Comparison of ENCODE assay signal across 1 cellular context in the genomic region with DNA sequence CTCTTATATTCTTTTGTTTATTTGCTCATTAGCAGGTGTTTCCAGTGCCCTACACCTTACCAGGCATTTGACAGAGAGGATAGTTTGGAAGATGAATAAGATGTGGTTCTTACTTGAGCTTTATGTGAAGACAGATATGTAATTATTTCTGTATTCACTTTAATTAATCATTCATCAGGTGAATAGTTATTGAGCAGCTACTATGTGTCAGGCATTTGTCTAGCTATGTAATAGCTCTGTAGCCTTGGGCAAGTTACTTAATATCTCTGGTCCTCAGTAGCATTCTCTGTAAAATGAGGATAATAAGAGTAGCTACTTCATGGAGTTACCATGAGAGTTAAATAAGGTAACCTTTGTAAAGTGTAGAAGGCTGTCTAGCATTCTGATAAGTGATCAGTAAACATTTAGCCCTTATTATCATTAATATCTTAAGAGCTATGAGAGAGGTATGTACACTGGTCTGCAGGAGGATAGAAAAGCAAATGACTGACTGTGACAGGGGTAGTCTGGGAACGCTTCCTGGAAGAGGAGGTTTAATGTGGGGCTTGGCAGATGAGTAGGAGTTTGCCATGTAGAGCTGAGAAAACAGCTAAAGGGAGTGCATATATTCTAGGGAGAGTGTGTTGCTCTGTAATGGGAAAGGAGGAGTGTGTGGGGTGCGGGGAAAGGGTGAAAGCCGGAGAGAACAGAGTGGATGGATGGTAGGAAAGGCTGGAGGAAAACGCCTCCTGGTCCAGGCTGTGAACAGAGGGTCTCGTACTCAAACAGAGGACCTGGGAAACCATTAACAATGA.
TF ChIP-seq lines count a peak whose summit lies in the region.

No MANE protein-coding gene starts in this region.

TF ChIP-seq in GM23338, 12 proteins besides CTCF, POLR2A, EP300 and RAD21 (continued from another document):
- TF ChIP-seq, protein P1, sequence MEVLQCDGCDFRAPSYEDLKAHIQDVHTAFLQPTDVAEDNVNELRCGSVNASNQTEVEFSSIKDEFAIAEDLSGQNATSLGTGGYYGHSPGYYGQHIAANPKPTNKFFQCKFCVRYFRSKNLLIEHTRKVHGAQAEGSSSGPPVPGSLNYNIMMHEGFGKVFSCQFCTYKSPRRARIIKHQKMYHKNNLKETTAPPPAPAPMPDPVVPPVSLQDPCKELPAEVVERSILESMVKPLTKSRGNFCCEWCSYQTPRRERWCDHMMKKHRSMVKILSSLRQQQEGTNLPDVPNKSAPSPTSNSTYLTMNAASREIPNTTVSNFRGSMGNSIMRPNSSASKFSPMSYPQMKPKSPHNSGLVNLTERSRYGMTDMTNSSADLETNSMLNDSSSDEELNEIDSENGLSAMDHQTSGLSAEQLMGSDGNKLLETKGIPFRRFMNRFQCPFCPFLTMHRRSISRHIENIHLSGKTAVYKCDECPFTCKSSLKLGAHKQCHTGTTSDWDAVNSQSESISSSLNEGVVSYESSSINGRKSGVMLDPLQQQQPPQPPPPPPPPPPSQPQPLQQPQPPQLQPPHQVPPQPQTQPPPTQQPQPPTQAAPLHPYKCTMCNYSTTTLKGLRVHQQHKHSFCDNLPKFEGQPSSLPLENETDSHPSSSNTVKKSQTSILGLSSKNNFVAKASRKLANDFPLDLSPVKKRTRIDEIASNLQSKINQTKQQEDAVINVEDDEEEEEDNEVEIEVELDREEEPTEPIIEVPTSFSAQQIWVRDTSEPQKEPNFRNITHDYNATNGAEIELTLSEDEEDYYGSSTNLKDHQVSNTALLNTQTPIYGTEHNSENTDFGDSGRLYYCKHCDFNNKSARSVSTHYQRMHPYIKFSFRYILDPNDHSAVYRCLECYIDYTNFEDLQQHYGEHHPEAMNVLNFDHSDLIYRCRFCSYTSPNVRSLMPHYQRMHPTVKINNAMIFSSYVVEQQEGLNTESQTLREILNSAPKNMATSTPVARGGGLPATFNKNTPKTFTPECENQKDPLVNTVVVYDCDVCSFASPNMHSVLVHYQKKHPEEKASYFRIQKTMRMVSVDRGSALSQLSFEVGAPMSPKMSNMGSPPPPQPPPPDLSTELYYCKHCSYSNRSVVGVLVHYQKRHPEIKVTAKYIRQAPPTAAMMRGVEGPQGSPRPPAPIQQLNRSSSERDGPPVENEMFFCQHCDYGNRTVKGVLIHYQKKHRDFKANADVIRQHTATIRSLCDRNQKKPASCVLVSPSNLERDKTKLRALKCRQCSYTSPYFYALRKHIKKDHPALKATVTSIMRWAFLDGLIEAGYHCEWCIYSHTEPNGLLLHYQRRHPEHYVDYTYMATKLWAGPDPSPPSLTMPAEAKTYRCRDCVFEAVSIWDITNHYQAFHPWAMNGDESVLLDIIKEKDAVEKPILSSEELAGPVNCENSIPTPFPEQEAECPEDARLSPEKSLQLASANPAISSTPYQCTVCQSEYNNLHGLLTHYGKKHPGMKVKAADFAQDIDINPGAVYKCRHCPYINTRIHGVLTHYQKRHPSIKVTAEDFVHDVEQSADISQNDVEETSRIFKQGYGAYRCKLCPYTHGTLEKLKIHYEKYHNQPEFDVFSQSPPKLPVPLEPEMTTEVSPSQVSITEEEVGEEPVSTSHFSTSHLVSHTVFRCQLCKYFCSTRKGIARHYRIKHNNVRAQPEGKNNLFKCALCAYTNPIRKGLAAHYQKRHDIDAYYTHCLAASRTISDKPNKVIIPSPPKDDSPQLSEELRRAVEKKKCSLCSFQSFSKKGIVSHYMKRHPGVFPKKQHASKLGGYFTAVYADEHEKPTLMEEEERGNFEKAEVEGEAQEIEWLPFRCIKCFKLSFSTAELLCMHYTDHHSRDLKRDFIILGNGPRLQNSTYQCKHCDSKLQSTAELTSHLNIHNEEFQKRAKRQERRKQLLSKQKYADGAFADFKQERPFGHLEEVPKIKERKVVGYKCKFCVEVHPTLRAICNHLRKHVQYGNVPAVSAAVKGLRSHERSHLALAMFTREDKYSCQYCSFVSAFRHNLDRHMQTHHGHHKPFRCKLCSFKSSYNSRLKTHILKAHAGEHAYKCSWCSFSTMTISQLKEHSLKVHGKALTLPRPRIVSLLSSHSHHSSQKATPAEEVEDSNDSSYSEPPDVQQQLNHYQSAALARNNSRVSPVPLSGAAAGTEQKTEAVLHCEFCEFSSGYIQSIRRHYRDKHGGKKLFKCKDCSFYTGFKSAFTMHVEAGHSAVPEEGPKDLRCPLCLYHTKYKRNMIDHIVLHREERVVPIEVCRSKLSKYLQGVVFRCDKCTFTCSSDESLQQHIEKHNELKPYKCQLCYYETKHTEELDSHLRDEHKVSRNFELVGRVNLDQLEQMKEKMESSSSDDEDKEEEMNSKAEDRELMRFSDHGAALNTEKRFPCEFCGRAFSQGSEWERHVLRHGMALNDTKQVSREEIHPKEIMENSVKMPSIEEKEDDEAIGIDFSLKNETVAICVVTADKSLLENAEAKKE (CRISPR knock-in tag; IDR thresholded peaks at IDR 0.05), result no peak
- TF ChIP-seq NANOG (IDR thresholded peaks at IDR 0.05; ENCODE audit: borderline replicate concordance), result no peak
- TF ChIP-seq POLR2AphosphoS5 (IDR thresholded peaks at IDR 0.05; ENCODE audit: low read depth), result no peak
- TF ChIP-seq STAT1 (IDR thresholded peaks at IDR 0.05; ENCODE audit: unreplicated experiment), result no peak
- TF ChIP-seq ZNF114 (CRISPR knock-in tag; IDR thresholded peaks at IDR 0.05), result no peak
- TF ChIP-seq EZH2phosphoT487 (IDR thresholded peaks at IDR 0.05; ENCODE audit: unreplicated experiment), result no peak
- no peak for TF ChIP-seq EZH2 (IDR thresholded peaks at IDR 0.05; ENCODE audit: low read depth, unreplicated experiment)
- TF ChIP-seq CREB1 (CRISPR knock-in tag; IDR thresholded peaks at IDR 0.05; ENCODE audit: low read depth), result no peak
- TF ChIP-seq, protein P2, sequence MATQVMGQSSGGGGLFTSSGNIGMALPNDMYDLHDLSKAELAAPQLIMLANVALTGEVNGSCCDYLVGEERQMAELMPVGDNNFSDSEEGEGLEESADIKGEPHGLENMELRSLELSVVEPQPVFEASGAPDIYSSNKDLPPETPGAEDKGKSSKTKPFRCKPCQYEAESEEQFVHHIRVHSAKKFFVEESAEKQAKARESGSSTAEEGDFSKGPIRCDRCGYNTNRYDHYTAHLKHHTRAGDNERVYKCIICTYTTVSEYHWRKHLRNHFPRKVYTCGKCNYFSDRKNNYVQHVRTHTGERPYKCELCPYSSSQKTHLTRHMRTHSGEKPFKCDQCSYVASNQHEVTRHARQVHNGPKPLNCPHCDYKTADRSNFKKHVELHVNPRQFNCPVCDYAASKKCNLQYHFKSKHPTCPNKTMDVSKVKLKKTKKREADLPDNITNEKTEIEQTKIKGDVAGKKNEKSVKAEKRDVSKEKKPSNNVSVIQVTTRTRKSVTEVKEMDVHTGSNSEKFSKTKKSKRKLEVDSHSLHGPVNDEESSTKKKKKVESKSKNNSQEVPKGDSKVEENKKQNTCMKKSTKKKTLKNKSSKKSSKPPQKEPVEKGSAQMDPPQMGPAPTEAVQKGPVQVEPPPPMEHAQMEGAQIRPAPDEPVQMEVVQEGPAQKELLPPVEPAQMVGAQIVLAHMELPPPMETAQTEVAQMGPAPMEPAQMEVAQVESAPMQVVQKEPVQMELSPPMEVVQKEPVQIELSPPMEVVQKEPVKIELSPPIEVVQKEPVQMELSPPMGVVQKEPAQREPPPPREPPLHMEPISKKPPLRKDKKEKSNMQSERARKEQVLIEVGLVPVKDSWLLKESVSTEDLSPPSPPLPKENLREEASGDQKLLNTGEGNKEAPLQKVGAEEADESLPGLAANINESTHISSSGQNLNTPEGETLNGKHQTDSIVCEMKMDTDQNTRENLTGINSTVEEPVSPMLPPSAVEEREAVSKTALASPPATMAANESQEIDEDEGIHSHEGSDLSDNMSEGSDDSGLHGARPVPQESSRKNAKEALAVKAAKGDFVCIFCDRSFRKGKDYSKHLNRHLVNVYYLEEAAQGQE (IDR thresholded peaks at IDR 0.05; ENCODE audit: unreplicated experiment), result no peak
- no peak for TF ChIP-seq ZNF331 (CRISPR knock-in tag; IDR thresholded peaks at IDR 0.05; ENCODE audit: low read depth)
